In the genomic region with DNA sequence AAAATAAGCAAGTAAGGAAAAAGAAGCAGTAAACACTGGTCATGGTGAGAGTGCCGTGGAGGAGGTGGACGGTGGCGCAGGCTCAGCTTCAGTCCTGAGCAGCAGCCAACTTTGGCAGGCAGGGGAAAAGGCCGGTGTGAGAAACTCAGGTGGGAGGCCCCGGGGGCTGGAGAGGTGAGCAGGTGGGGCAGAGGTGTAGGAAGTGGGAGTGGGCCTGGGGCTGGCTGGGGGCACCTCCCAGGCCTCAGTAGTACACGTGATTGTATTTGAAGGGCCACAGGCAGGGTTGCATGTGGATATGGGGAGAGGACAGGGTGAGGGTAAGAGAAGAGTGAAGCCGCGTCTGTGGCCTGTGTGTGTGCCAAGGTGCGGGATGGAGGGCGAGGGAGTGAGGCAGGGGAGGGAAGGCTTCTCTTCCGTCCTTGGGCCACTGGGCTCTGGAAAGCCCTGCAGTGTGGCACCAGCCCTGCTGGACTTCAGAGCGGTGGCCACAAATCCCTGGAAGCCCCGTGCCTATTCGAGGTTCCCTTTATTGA, we compare ENCODE assay signal across 28 cellular contexts. TPM values are rescaled to one million over a fixed set of nuclear protein-coding genes. Genes with fewer than 3 reads are reported as not detected.
DNase-seq lines count a peak whose midpoint lies in the region; ATAC-seq and TF ChIP-seq lines count a peak whose summit lies in the region.
"Had no signal": no experiment of that assay in that cellular context is flagged by ENCODE, and none has a peak within 500 bp of the region (broad histone marks: within the 10 kb centered on the region; RNA-seq: fewer than 3 reads in every experiment).

No MANE protein-coding gene starts in this region.

- 0 out of 2 replicates have a peak, but pooled peaks cover 1% of the 10 kb centered on the region for H3K36me3 ChIP-seq in H7 (replicated peaks; ENCODE audit: control insufficient read depth, insufficient read depth, low read length)
- H3K36me3 ChIP-seq in neural progenitor cell: no peaks in the 10 kb centered on the region
- H3K36me3 ChIP-seq: HAP-1, pancreas had no signal

- DNase-seq in Ammon's horn (ENCODE audit: low spot score): peak; percentile 2
- DNase-seq in H7: peak; percentile 52
- peak; percentile 32 for DNase-seq in ecto neural progenitor cell (ENCODE audit: low spot score)
- DNase-seq in neural progenitor cell (ENCODE audit: low spot score): no peak
- DNase-seq in activated CD8-positive, alpha-beta T cell treated with anti-CD3 and anti-CD28 coated beads for 36 hours: no peak
- no peak for DNase-seq in NCI-H446 treated with DMSO at 0.1 percent for 48 hours (lab: John Stamatoyannopoulos, UW)
- DNase-seq: activated CD8-positive, alpha-beta T cell treated with anti-CD3 and anti-CD28 coated beads, Interleukin-2, amount 10 ng/mL, durations not matched to agents 7 days and 5 days; CD4-positive, CD25-positive, alpha-beta regulatory T cell; cerebellar nuclear complex; effector memory CD8-positive, alpha-beta T cell; hippocampal formation; NCI-H1417; NCI-H524; T1000 had no signal

- H3K36me3 Mint-ChIP-seq in neural progenitor cell: peaks cover 8% of the 10 kb centered on the region
- no peaks in the 10 kb centered on the region for H3K36me3 Mint-ChIP-seq in activated CD8-positive, alpha-beta T cell treated with anti-CD3 and anti-CD28 coated beads for 36 hours (ENCODE audit: low read depth)
- H3K36me3 Mint-ChIP-seq: activated naive CD4-positive, alpha-beta T cell treated with anti-CD3 and anti-CD28 coated beads, Interleukin-2, amount 50 U/mL, for 72 hours; IgD-negative memory B cell had no signal

- peaks cover 24% of the 10 kb centered on the region for H3K4me1 Mint-ChIP-seq in neural progenitor cell
- H3K4me1 Mint-ChIP-seq in activated CD8-positive, alpha-beta T cell treated with anti-CD3 and anti-CD28 coated beads for 36 hours (ENCODE audit: low read depth): peaks cover 11% of the 10 kb centered on the region
- H3K4me1 Mint-ChIP-seq: CD4-positive, CD25-positive, alpha-beta regulatory T cell had no signal

- intact Hi-C loops in activated CD8-positive, alpha-beta T cell treated with anti-CD3 and anti-CD28 coated beads for 36 hours (cut with micrococcal nuclease): no loop called here

- H3K27ac ChIP-seq in neural progenitor cell: no peak overlapping the region
- H3K27ac ChIP-seq: SK-N-MC had no signal

- H3K27ac Mint-ChIP-seq in neural progenitor cell: peak overlapping the region; percentile 44
- no peak overlapping the region for H3K27ac Mint-ChIP-seq in activated CD8-positive, alpha-beta T cell treated with anti-CD3 and anti-CD28 coated beads for 36 hours
- H3K27ac Mint-ChIP-seq: activated CD8-positive, alpha-beta T cell treated with anti-CD3 and anti-CD28 coated beads, Interleukin-2, amount 10 ng/mL, durations not matched to agents 7 days and 5 days; CD4-positive, CD25-positive, alpha-beta regulatory T cell; effector memory CD8-positive, alpha-beta T cell; IgD-negative memory B cell had no signal

- H3K79me2 ChIP-seq in neural progenitor cell (ENCODE audit: low read depth): no peaks in the 10 kb centered on the region

- no peak overlapping the region for H3K9ac ChIP-seq in neural progenitor cell

- ATAC-seq in activated CD8-positive, alpha-beta T cell treated with anti-CD3 and anti-CD28 coated beads for 36 hours: no peak
- no peak for ATAC-seq in GM18867 (IDR thresholded peaks at IDR 0.05; ENCODE audit: unreplicated experiment)
- ATAC-seq: activated CD8-positive, alpha-beta T cell treated with anti-CD3 and anti-CD28 coated beads, Interleukin-2, amount 10 ng/mL, durations not matched to agents 7 days and 5 days; activated naive CD4-positive, alpha-beta T cell treated with anti-CD3 and anti-CD28 coated beads, Interleukin-2, amount 50 U/mL, for 72 hours; effector memory CD8-positive, alpha-beta T cell; sciatic nerve had no signal

- peaks cover 10% of the 10 kb centered on the region for H3K4me1 ChIP-seq in neural progenitor cell
- H3K4me1 ChIP-seq: HAP-1 had no signal

- no peak overlapping the region for H3K4me2 ChIP-seq in neural progenitor cell

- peaks cover 6% of the 10 kb centered on the region for H4K20me1 ChIP-seq in neural progenitor cell (ENCODE audit: low read depth)

- no peaks in the 10 kb centered on the region for H3F3A ChIP-seq in neural progenitor cell (ENCODE audit: low read depth)

- H3K4me3 ChIP-seq in H7 (ENCODE audit: insufficient read depth, low read depth, low read length) (no peak overlapping the region), neural progenitor cell (no peak overlapping the region)
- H3K4me3 ChIP-seq: ascending aorta, esophagus muscularis mucosa, HAP-1, pancreas, SK-N-MC had no signal

- CTCF ChIA-PET in activated CD8-positive, alpha-beta T cell treated with anti-CD3 and anti-CD28 coated beads for 36 hours (lab: Charles Lee): interaction anchor here (0.7 to 2.9 kb wide), 2 partner anchors 9 to 64 kb away, joined by 4 to 18 read pairs; no protein-coding TSS in a partner anchor

- no peaks in the 10 kb centered on the region for H3K9me3 ChIP-seq in neural progenitor cell (ENCODE audit: low read depth)
- H3K9me3 ChIP-seq: ascending aorta, esophagus muscularis mucosa, HAP-1, pancreas had no signal

- H2AFZ ChIP-seq in neural progenitor cell (replicated peaks): no peak overlapping the region

- peaks cover 5% of the 10 kb centered on the region for H3K27me3 Mint-ChIP-seq in neural progenitor cell (ENCODE audit: insufficient read depth, low read depth)
- peaks cover 8% of the 10 kb centered on the region for H3K27me3 Mint-ChIP-seq in activated CD8-positive, alpha-beta T cell treated with anti-CD3 and anti-CD28 coated beads for 36 hours
- H3K27me3 Mint-ChIP-seq: CD4-positive, CD25-positive, alpha-beta regulatory T cell; effector memory CD8-positive, alpha-beta T cell had no signal

- H3K9me3 Mint-ChIP-seq in neural progenitor cell: no peaks in the 10 kb centered on the region
- H3K9me3 Mint-ChIP-seq in activated CD8-positive, alpha-beta T cell treated with anti-CD3 and anti-CD28 coated beads for 36 hours: no peaks in the 10 kb centered on the region
- H3K9me3 Mint-ChIP-seq: activated naive CD4-positive, alpha-beta T cell treated with anti-CD3 and anti-CD28 coated beads, Interleukin-2, amount 50 U/mL, for 72 hours; CD4-positive, CD25-positive, alpha-beta regulatory T cell; effector memory CD8-positive, alpha-beta T cell; IgD-negative memory B cell had no signal

- H3K27me3 ChIP-seq in H7 (ENCODE audit: control insufficient read depth, insufficient read depth, low read length): no peaks in the 10 kb centered on the region; the same call in none of the 2 replicates
- no peaks in the 10 kb centered on the region for H3K27me3 ChIP-seq in neural progenitor cell
- H3K27me3 ChIP-seq: ascending aorta, esophagus muscularis mucosa, pancreas had no signal

- H3K4me3 Mint-ChIP-seq in neural progenitor cell: peak overlapping the region; percentile 1
- H3K4me3 Mint-ChIP-seq in activated CD8-positive, alpha-beta T cell treated with anti-CD3 and anti-CD28 coated beads for 36 hours: no peak overlapping the region
- H3K4me3 Mint-ChIP-seq: activated CD8-positive, alpha-beta T cell treated with anti-CD3 and anti-CD28 coated beads, Interleukin-2, amount 10 ng/mL, durations not matched to agents 7 days and 5 days; CD4-positive, CD25-positive, alpha-beta regulatory T cell; effector memory CD8-positive, alpha-beta T cell had no signal

- POLR2A ChIA-PET in activated CD8-positive, alpha-beta T cell treated with anti-CD3 and anti-CD28 coated beads for 36 hours (lab: Charles Lee): no interaction called here

- TF ChIP-seq CTCF in neural progenitor cell (IDR thresholded peaks at IDR 0.05): no peak
- TF ChIP-seq CTCF in activated CD8-positive, alpha-beta T cell treated with anti-CD3 and anti-CD28 coated beads for 36 hours (IDR thresholded peaks at IDR 0.05): no peak

RNA-seq across cellular contexts. Expression of a gene that starts 14.0 kb away (rescaled TPM):
- total RNA-seq in H7 (2014; rRNA removed; shearing (Covaris generic)): 4.8 and 5.2 TPM in 2 replicates
- 10.3 and 20.1 TPM in 2 replicates for total RNA-seq in neural progenitor cell (ENCODE audit: low replicate concordance)
- 1 to 10 TPM; 1.7 to 2.2 TPM for total RNA-seq in activated CD8-positive, alpha-beta T cell treated with anti-CD3 and anti-CD28 coated beads for 36 hours

RNA-seq across cellular contexts. Expression of a gene that starts 37.5 kb away (rescaled TPM):
- 23.3 and 28.5 TPM in 2 replicates for total RNA-seq in H7 (2014; rRNA removed; shearing (Covaris generic))
- 23.2 and 28.7 TPM in 2 replicates for total RNA-seq in neural progenitor cell (ENCODE audit: low replicate concordance)
- total RNA-seq in activated CD8-positive, alpha-beta T cell treated with anti-CD3 and anti-CD28 coated beads for 36 hours: 10 to 100 TPM; 16.5 to 21.5 TPM

RNA-seq across cellular contexts. Expression of a gene that starts 51.0 kb away (rescaled TPM):
- total RNA-seq in H7 (2014; rRNA removed; shearing (Covaris generic)): not detected in 2 replicates
- total RNA-seq in neural progenitor cell (ENCODE audit: low replicate concordance): not detected in 2 replicates
- not detected for total RNA-seq in activated CD8-positive, alpha-beta T cell treated with anti-CD3 and anti-CD28 coated beads for 36 hours
- total RNA-seq: activated CD8-positive, alpha-beta T cell treated with anti-CD3 and anti-CD28 coated beads, Interleukin-2, amount 10 ng/mL, durations not matched to agents 7 days and 5 days; activated naive CD4-positive, alpha-beta T cell treated with anti-CD3 and anti-CD28 coated beads, Interleukin-2, amount 50 U/mL, for 72 hours; ascending aorta; CD4-positive, CD25-positive, alpha-beta regulatory T cell; esophagus muscularis mucosa; frontal cortex; lung microvascular endothelial cell; pancreas; RPMI7951; sciatic nerve; subcutaneous adipose tissue; urinary bladder had no signal

Comparison
In these comparisons a context has a peak if more than half of its experiments do, and no peak if none do; other contexts are left out.
1. DNase-seq: peak in Ammon's horn (single experiment), H7 (single experiment) and ecto neural progenitor cell (single experiment); none in neural progenitor cell (single experiment), activated CD8-positive, alpha-beta T cell treated with anti-CD3 and anti-CD28 coated beads for 36 hours (single experiment) and NCI-H446 treated with DMSO at 0.1 percent for 48 hours (single experiment).